26 cellular contexts compared by ENCODE assay signal in the genomic region with DNA sequence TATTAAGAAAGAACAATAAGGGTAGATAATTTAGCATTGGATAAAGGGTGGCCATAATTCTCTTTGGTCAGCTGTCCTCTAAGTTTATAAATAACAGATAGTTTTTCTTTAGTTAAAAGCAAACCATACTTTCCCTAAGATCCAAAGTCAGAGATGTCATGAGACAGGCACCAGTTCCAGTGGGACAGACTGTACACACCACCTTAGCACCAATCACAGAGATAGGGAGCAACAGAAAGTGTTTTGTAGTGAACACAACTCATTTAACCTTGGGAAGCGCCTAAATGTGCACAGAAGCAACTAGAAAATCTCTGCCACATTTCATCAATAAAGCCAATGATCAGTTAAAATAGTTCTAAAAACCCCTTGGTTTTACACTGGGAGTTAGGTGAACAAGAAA.
"Had no signal": no experiment of that assay in that cellular context is flagged by ENCODE, and none has a peak within 500 bp of the region (broad histone marks: within the 10 kb centered on the region; RNA-seq: fewer than 3 reads in every experiment).

No MANE protein-coding gene starts in this region.

- DNase-seq: activated CD4-positive, alpha-beta memory T cell treated with anti-CD3 and anti-CD28 coated beads for 36 hours; activated CD4-positive, alpha-beta T cell treated with anti-CD3 and anti-CD28 coated beads for 36 hours; activated CD4-positive, alpha-beta T cell treated with anti-CD3 and anti-CD28 coated beads, Interleukin-2, amount 10 ng/mL, durations not matched to agents 24 days and 14 days; activated CD4-positive, CD25-positive, alpha-beta regulatory T cell; activated CD4-positive, CD25-positive, alpha-beta regulatory T cell treated with anti-CD3 and anti-CD28 coated beads, Interleukin-2, amount 50 U/mL, for 72 hours; activated CD8-positive, alpha-beta memory T cell treated with anti-CD3 and anti-CD28 coated beads, Interleukin-2, amount 10 ng/mL, durations not matched to agents 7 days and 5 days; activated CD8-positive, alpha-beta memory T cell treated with anti-CD3 and anti-CD28 coated beads, Interleukin-2, amount 50 U/mL, for 4 hours; activated CD8-positive, alpha-beta T cell treated with anti-CD3 and anti-CD28 coated beads, Interleukin-2, amount 10 ng/mL, durations not matched to agents 7 days and 5 days; activated effector memory CD4-positive, alpha-beta T cell treated with anti-CD3 and anti-CD28 coated beads, Interleukin-2, amount 50 U/mL, for 16 hours; activated naive CD4-positive, alpha-beta T cell treated with anti-CD3 and anti-CD28 coated beads for 36 hours; activated naive CD8-positive, alpha-beta T cell treated with anti-CD3 and anti-CD28 coated beads for 36 hours; activated naive CD8-positive, alpha-beta T cell treated with anti-CD3 and anti-CD28 coated beads, Interleukin-2, amount 50 U/mL, for 24 hours; activated T-cell treated with anti-CD3 and anti-CD28 coated beads, Interleukin-2, amount 50 U/mL, for 1 hour; activated T-cell treated with anti-CD3 and anti-CD28 coated beads, Interleukin-2, amount 50 U/mL, for 48 hours; adrenal gland; amygdala; aorta; body of pancreas; central memory CD4-positive, alpha-beta T cell; cerebellar nuclear complex; colonic mucosa; effector CD8-positive, alpha-beta T cell; foreskin fibroblast; glutamatergic neuron; T-helper 2 cell had no signal

- ATAC-seq: activated CD4-positive, alpha-beta T cell treated with anti-CD3 and anti-CD28 coated beads for 36 hours; activated CD8-positive, alpha-beta memory T cell treated with anti-CD3 and anti-CD28 coated beads, Interleukin-2, amount 10 ng/mL, durations not matched to agents 7 days and 5 days; activated CD8-positive, alpha-beta T cell treated with anti-CD3 and anti-CD28 coated beads, Interleukin-2, amount 10 ng/mL, durations not matched to agents 7 days and 5 days; activated naive CD8-positive, alpha-beta T cell treated with anti-CD3 and anti-CD28 coated beads, Interleukin-2, amount 50 U/mL, for 24 hours; body of pancreas; esophagus mucosa had no signal
